ENCODE assay signal across 1 cellular context in the genomic region with DNA sequence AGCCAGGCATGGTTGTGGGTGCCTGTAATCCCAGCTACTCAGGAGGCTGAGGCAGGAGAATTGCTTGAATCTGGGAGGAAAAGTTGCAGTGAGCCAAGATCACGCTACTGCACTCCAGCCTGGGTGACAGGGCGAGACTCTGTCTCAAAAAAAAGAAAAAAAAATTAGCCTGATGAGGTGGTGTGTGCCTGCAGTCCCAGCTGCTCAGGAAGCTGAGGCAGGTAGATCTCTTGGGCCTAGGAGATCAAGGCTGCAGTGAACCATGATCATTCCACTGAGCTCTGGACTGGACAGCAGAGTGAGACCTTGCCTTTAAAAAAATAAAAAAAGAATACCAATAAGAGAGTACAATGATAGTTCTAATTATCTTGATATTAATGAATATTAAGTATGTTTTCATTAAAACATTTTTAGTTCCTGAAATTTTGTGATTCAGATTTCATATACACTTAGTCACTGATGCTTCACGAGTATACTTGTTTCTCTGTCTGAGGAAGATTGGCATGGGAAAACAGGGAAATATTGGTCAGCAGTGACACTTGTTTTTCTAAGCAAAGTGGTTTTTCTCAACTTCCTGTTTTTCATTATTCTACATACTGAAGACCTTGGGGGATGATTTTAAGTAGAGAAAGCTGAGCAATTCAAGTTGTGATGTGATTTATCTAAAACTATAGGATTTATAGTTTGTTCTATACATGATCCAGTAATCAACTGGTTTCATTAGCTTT.
TF ChIP-seq lines count a peak whose summit lies in the region.

No MANE protein-coding gene starts in this region.

TF ChIP-seq in A549, 52 proteins besides CTCF, POLR2A, EP300 and RAD21 (continued from another document):
- TF ChIP-seq, protein P1, sequence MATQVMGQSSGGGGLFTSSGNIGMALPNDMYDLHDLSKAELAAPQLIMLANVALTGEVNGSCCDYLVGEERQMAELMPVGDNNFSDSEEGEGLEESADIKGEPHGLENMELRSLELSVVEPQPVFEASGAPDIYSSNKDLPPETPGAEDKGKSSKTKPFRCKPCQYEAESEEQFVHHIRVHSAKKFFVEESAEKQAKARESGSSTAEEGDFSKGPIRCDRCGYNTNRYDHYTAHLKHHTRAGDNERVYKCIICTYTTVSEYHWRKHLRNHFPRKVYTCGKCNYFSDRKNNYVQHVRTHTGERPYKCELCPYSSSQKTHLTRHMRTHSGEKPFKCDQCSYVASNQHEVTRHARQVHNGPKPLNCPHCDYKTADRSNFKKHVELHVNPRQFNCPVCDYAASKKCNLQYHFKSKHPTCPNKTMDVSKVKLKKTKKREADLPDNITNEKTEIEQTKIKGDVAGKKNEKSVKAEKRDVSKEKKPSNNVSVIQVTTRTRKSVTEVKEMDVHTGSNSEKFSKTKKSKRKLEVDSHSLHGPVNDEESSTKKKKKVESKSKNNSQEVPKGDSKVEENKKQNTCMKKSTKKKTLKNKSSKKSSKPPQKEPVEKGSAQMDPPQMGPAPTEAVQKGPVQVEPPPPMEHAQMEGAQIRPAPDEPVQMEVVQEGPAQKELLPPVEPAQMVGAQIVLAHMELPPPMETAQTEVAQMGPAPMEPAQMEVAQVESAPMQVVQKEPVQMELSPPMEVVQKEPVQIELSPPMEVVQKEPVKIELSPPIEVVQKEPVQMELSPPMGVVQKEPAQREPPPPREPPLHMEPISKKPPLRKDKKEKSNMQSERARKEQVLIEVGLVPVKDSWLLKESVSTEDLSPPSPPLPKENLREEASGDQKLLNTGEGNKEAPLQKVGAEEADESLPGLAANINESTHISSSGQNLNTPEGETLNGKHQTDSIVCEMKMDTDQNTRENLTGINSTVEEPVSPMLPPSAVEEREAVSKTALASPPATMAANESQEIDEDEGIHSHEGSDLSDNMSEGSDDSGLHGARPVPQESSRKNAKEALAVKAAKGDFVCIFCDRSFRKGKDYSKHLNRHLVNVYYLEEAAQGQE (IDR thresholded peaks at IDR 0.05), result no peak
- no peak for TF ChIP-seq RNF2 (IDR thresholded peaks at IDR 0.05; ENCODE audit: borderline replicate concordance, low read depth)
- TF ChIP-seq, protein P2, sequence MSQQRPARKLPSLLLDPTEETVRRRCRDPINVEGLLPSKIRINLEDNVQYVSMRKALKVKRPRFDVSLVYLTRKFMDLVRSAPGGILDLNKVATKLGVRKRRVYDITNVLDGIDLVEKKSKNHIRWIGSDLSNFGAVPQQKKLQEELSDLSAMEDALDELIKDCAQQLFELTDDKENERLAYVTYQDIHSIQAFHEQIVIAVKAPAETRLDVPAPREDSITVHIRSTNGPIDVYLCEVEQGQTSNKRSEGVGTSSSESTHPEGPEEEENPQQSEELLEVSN (IDR thresholded peaks at IDR 0.05; ENCODE audit: borderline replicate concordance, low read depth), result no peak
- TF ChIP-seq, protein P3, sequence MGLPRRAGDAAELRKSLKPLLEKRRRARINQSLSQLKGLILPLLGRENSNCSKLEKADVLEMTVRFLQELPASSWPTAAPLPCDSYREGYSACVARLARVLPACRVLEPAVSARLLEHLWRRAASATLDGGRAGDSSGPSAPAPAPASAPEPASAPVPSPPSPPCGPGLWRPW (IDR thresholded peaks at IDR 0.05), result no peak
- TF ChIP-seq, protein P4, sequence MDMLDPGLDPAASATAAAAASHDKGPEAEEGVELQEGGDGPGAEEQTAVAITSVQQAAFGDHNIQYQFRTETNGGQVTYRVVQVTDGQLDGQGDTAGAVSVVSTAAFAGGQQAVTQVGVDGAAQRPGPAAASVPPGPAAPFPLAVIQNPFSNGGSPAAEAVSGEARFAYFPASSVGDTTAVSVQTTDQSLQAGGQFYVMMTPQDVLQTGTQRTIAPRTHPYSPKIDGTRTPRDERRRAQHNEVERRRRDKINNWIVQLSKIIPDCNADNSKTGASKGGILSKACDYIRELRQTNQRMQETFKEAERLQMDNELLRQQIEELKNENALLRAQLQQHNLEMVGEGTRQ (IDR thresholded peaks at IDR 0.05), result no peak
- TF ChIP-seq RFX5 (IDR thresholded peaks at IDR 0.05), result no peak
- no peak for TF ChIP-seq HOXB13 (CRISPR knock-in tag; IDR thresholded peaks at IDR 0.05; ENCODE audit: low read depth)
